Comparison of ENCODE assay signal across 21 cellular contexts in genomic region chr18:46768166-46768921, GRCh38. TPM values are rescaled to one million over a fixed set of nuclear protein-coding genes. Genes with fewer than 3 reads are reported as not detected.
"Had no signal": no experiment of that assay in that cellular context is flagged by ENCODE, and none has a peak within 500 bp of the region (broad histone marks: within the 10 kb centered on the region; RNA-seq: fewer than 3 reads in every experiment).

No MANE protein-coding gene starts in this region.

- H3K27me3 ChIP-seq: left lung, right lobe of liver, thyroid gland had no signal

- H3K36me3 ChIP-seq: left lung, pancreas, right lobe of liver, thyroid gland had no signal

- H3K4me3 ChIP-seq: left lung, pancreas, right lobe of liver, thyroid gland had no signal

- H3K4me1 ChIP-seq: left lung, pancreas, right lobe of liver, thyroid gland had no signal

- DNase-seq: activated B cell treated with CpG ODN at 0.5 μM for 24 hours; activated CD4-positive, alpha-beta T cell treated with anti-CD3 and anti-CD28 coated beads for 36 hours; activated CD4-positive, alpha-beta T cell treated with anti-CD3 and anti-CD28 coated beads, Interleukin-2, amount 50 U/mL, for 4 hours; activated CD8-positive, alpha-beta memory T cell treated with anti-CD3 and anti-CD28 coated beads for 24 hours; activated CD8-positive, alpha-beta memory T cell treated with anti-CD3 and anti-CD28 coated beads, Interleukin-2, amount 50 U/mL, for 48 hours; activated naive CD4-positive, alpha-beta T cell treated with Interleukin-2 at 50 U/mL for 16 hours; activated naive CD8-positive, alpha-beta T cell treated with anti-CD3 and anti-CD28 coated beads, Interleukin-2, amount 10 ng/mL, durations not matched to agents 7 days and 5 days; activated T-cell treated with anti-CD3 and anti-CD28 coated beads, Interleukin-2, amount 50 U/mL, for 48 hours; amygdala; cortex of kidney; left lung; mammary epithelial cell; nephron progenitor cell; pancreas; right lobe of liver; stimulated activated CD4-positive, alpha-beta T cell treated with anti-CD3 and anti-CD28 coated beads, Interleukin-4, amount 100 ng/mL, for 1 hour; T1000; thyroid gland had no signal

- H3K9me3 ChIP-seq: left lung, pancreas, right lobe of liver, thyroid gland had no signal

- H3K27ac ChIP-seq: epithelial cell of prostate, left lung, pancreas, right lobe of liver, thyroid gland had no signal

- ATAC-seq: activated CD4-positive, alpha-beta T cell treated with anti-CD3 and anti-CD28 coated beads for 36 hours; left lung; pancreas; right lobe of liver had no signal

RNA-seq across cellular contexts. Expression of gene ST8SIA5, which starts 11.5 kb away (rescaled TPM):
- total RNA-seq: activated B cell treated with CpG ODN at 0.5 μM for 24 hours; activated CD4-positive, alpha-beta T cell treated with anti-CD3 and anti-CD28 coated beads for 36 hours; activated naive CD8-positive, alpha-beta T cell treated with anti-CD3 and anti-CD28 coated beads, Interleukin-2, amount 10 ng/mL, durations not matched to agents 7 days and 5 days; mammary epithelial cell; pulmonary artery endothelial cell; ureter had no signal
